12 cellular contexts compared by ENCODE assay signal in the genomic region with DNA sequence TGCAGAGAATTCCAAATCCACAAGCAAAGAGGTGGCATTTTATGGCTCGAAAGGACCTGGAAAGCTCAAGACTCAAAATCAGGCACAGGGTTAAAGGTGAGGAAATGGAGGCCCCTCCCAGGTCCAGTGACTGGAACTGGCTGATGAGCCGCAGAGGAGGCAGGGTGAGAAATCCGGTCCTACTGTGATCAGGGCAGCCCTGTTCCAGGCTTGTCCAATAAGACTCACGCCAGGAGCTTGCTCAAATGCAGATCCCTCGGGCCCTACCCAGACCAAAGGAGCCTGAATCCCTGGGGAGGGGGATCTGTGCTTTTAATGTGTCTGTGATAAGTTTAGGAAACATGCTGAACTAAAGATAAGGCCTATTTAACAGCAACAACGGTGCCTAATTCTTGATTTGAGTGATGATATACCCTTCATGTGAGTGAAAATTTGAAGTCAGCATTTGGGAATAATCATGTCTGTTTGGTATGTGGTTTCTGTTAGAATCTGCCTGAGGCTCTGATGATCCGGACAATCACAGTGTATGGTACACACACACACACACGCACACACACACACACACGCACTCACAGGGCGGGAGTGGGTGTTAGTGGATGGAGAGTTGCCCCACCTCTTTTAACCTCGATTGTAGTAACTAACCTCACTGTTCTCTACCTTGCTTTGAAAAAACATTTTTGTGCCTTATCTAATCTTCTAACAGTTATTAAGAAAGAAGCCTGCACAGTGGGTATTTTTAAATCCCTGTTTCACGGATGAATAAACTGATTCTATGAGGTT. TPM values are rescaled to one million over a fixed set of nuclear protein-coding genes. Genes with fewer than 3 reads are reported as not detected.
DNase-seq lines count a peak whose midpoint lies in the region; ATAC-seq and TF ChIP-seq lines count a peak whose summit lies in the region.
"Had no signal": no experiment of that assay in that cellular context is flagged by ENCODE, and none has a peak within 500 bp of the region (broad histone marks: within the 10 kb centered on the region; RNA-seq: fewer than 3 reads in every experiment).

No MANE protein-coding gene starts in this region.

- H3K9me3 Mint-ChIP-seq in brain, result peaks cover 0 to 3% (median 0%) of the 10 kb centered on the region in 5 experiments

- peaks cover 2% of the 10 kb centered on the region for H3K27me3 Mint-ChIP-seq in brain

- H3K4me1 ChIP-seq in upper lobe of left lung, result peaks cover 35 to 49% (median 41%) of the 10 kb centered on the region in 4 donors
- H3K4me1 ChIP-seq: body of pancreas had no signal

- 69% methylated on average over 11 of the region's 12 CpGs for WGBS in upper lobe of left lung, 2 donors

- no peak for TF ChIP-seq POLR2A in upper lobe of left lung (IDR thresholded peaks at IDR 0.05)

- no peak overlapping the region for H3K4me3 Mint-ChIP-seq in brain

- H3K36me3 ChIP-seq in upper lobe of left lung, result no peaks in the 10 kb centered on the region
- H3K36me3 ChIP-seq: tibial artery had no signal

- H3K27ac Mint-ChIP-seq in brain, result peak overlapping the region in 4 of 5 experiments; percentile 57 to 90 (median 65)

- intact Hi-C loops in left colon (cut with DNase I, micrococcal nuclease), result no loop called here

- H3K4me1 Mint-ChIP-seq in brain, result peaks cover 70% of the 10 kb centered on the region

- no peaks in the 10 kb centered on the region for H3K9me3 ChIP-seq in upper lobe of left lung
- H3K9me3 ChIP-seq: body of pancreas, psoas muscle, tibial artery had no signal

- no peaks in the 10 kb centered on the region for H3K36me3 Mint-ChIP-seq in brain

- TF ChIP-seq CTCF in brain (conservative IDR thresholded peaks at IDR 0.05), result no peak
- no peak for TF ChIP-seq CTCF in upper lobe of left lung (IDR thresholded peaks at IDR 0.05)

- peak overlapping the region; percentile 0 to 84 (median 39) for H3K27ac ChIP-seq in upper lobe of left lung
- H3K27ac ChIP-seq: body of pancreas, psoas muscle had no signal

- ATAC-seq in left colon (peak; percentile 29), upper lobe of left lung (ENCODE audit: low FRiP score in 2 of 2) (no peak)
- ATAC-seq: body of pancreas, left ventricle myocardium superior had no signal

- H3K4me3 ChIP-seq in upper lobe of left lung, result no peak overlapping the region
- H3K4me3 ChIP-seq: body of pancreas, psoas muscle, tibial artery had no signal

- H3K27me3 ChIP-seq in upper lobe of left lung, result no peaks in the 10 kb centered on the region
- H3K27me3 ChIP-seq: body of pancreas, tibial artery had no signal

- TF ChIP-seq EP300 in upper lobe of left lung (IDR thresholded peaks at IDR 0.05), result no peak

- peak; percentile 36 for DNase-seq in HT-29 (ENCODE audit: low spot score)
- no peak for DNase-seq in left colon
- no peak for DNase-seq in upper lobe of left lung
- DNase-seq in AG08395 (ENCODE audit: low spot score), result no peak
- DNase-seq in NCI-H2107 treated with DMSO at 0.1 percent for 48 hours (lab: John Stamatoyannopoulos, UW; ENCODE audit: unreplicated experiment), result no peak
- DNase-seq in NCI-H2171 (lab: John Stamatoyannopoulos, UW), result no peak
- DNase-seq: body of pancreas, left ventricle myocardium superior, NCI-H1694 treated with DMSO at 0.1 percent for 48 hours, psoas muscle, tibial artery had no signal

RNA-seq across cellular contexts. Expression of a gene that starts 54.1 kb away (rescaled TPM):
- 0.57 and 1.0 TPM in 2 replicates for total RNA-seq in HT-29 (2014; rRNA removed; shearing (Covaris generic))
- 2.2 TPM for polyA plus RNA-seq in brain (ENCODE audit: insufficient read depth, low read depth, low replicate concordance)
- total RNA-seq in left colon, result 10 to 100 TPM; 22.4 to 31.1 TPM
- 10 to 100 TPM; 34.0 to 87.0 (median 54.0) TPM for total RNA-seq in upper lobe of left lung

Comparison
In these comparisons a context has a peak if more than half of its experiments do, and no peak if none do; other contexts are left out.
1. RNA of a gene that starts 54.1 kb away (total RNA-seq): 34.0 to 87.0 TPM in upper lobe of left lung and 22.4 to 31.1 TPM in left colon; 0.57 to 1.0 TPM in HT-29; every median in the first group is over 10 times any median in the second.